9 cellular contexts compared by ENCODE assay signal in genomic region chr21:34639882-34640788, GRCh38. TPM values are rescaled to one million over a fixed set of nuclear protein-coding genes. Genes with fewer than 3 reads are reported as not detected.
DNase-seq lines count a peak whose midpoint lies in the region; ATAC-seq and TF ChIP-seq lines count a peak whose summit lies in the region.
"Had no signal": no experiment of that assay in that cellular context is flagged by ENCODE, and none has a peak within 500 bp of the region (broad histone marks: within the 10 kb centered on the region; RNA-seq: fewer than 3 reads in every experiment).

No MANE protein-coding gene starts in this region.

- no peaks in the 10 kb centered on the region for H3K36me3 Mint-ChIP-seq in Caco-2 (ENCODE audit: insufficient read depth, unreplicated experiment)

- ATAC-seq in GM19452 (IDR thresholded peaks at IDR 0.05; ENCODE audit: unreplicated experiment) (peak; percentile 44), esophagus mucosa (peak; percentile 64)

- no peaks in the 10 kb centered on the region for H3K79me2 ChIP-seq in ACC112 (ENCODE audit: control insufficient read depth, insufficient read depth, low read length, unreplicated experiment)

- TF ChIP-seq CTCF in Caco-2 (IDR thresholded peaks at IDR 0.05; ENCODE audit: insufficient read depth in 1 of 2, low read depth in 1 of 2, low read length in 1 of 2, severe bottlenecking in 1 of 2, unreplicated experiment in 1 of 2), result no peak

- H3K27me3 Mint-ChIP-seq in Caco-2 (ENCODE audit: insufficient read depth, unreplicated experiment), result no peaks in the 10 kb centered on the region

- peaks cover 9% of the 10 kb centered on the region for H3K9me3 Mint-ChIP-seq in Caco-2 (ENCODE audit: unreplicated experiment)

- POLR2A ChIA-PET in Caco-2 (lab: Charles Lee), result no interaction called here

- H3K27ac Mint-ChIP-seq in Caco-2 (ENCODE audit: unreplicated experiment), result no peak overlapping the region

- H3K4me1 ChIP-seq in ACC112 (ENCODE audit: control insufficient read depth, insufficient read depth, low read length, unreplicated experiment), result peaks cover 11% of the 10 kb centered on the region
- no peaks in the 10 kb centered on the region for H3K4me1 ChIP-seq in Caco-2

- peaks cover 5% of the 10 kb centered on the region for H3K27me3 ChIP-seq in ACC112 (ENCODE audit: insufficient read depth, low read length)
- no peaks in the 10 kb centered on the region for H3K27me3 ChIP-seq in Caco-2 (replicated peaks; ENCODE audit: control insufficient read depth, insufficient read depth, low read length)

- peak overlapping the region; percentile 83 for H2AFZ ChIP-seq in ACC112 (ENCODE audit: low read length, unreplicated experiment)

- H3K4me1 Mint-ChIP-seq in Caco-2 (ENCODE audit: low read depth, unreplicated experiment), result peaks cover 10% of the 10 kb centered on the region

- H3K4me3 ChIP-seq in ACC112 (ENCODE audit: low read depth, low read length) (peak overlapping the region; percentile 55), Caco-2 (ENCODE audit: low read depth, low read length) (no peak overlapping the region)

- H3K4me3 Mint-ChIP-seq in Caco-2 (ENCODE audit: unreplicated experiment), result no peak overlapping the region

- no peaks in the 10 kb centered on the region for H3K36me3 ChIP-seq in ACC112 (ENCODE audit: insufficient read depth, low read length)
- no peaks in the 10 kb centered on the region for H3K36me3 ChIP-seq in Caco-2 (ENCODE audit: control insufficient read depth, insufficient read depth, low read length)

- peak overlapping the region; percentile 48 for H3K27ac ChIP-seq in ACC112 (ENCODE audit: low read depth, low read length)

- BruUV-seq in Caco-2 (replicated peaks; lab: Mats Ljungman, UMichigan), result no TSS peak

- CTCF ChIA-PET in Caco-2 (lab: Charles Lee), result no interaction called here

- peak; percentile 71 for DNase-seq in RPMI8226
- DNase-seq in superior temporal gyrus (ENCODE audit: extremely low spot score), result no peak
- no peak for DNase-seq in DMS79 (lab: John Stamatoyannopoulos, UW)
- no peak for DNase-seq in Caco-2
- no peak for DNase-seq in medulla oblongata (ENCODE audit: extremely low spot score)
- DNase-seq: KG1 had no signal

- intact Hi-C loops in Caco-2 (cut with micrococcal nuclease; ENCODE audit: unreplicated experiment), result no loop called here

- no peaks in the 10 kb centered on the region for H3K9me3 ChIP-seq in Caco-2

RNA-seq across cellular contexts. Expression of gene RCAN1, which starts 25.2 kb away (rescaled TPM):
- total RNA-seq in esophagus mucosa, result 7.5 TPM
- 27.0 and 29.4 TPM in 2 replicates for total RNA-seq in Caco-2 (2022)

RNA-seq across cellular contexts. Expression of gene CLIC6, which starts 28.7 kb away (rescaled TPM):
- total RNA-seq in esophagus mucosa (0.60 TPM), Caco-2 (2022) (not detected in 2 replicates)
